ENCODE assay signal across 29 cellular contexts in the genomic region with DNA sequence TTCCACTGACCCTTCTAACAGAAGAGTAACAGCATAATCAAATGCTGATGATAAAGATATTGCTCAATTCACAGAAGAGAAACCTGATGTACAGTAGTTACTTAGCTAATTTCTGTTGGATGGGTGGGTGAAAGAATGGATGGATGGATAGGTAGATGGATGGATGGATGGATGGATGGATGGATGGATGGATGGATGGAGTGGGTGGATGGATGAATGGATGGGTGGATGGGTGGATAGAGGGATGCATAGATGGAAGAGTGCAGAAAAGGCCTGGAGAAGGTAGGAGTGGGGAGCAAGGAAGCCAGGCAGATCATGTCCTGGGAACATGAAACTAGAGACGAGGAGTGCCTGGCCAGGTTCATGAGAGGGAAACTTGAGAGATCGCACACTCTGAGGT.
"Had no signal": no experiment of that assay in that cellular context is flagged by ENCODE, and none has a peak within 500 bp of the region (broad histone marks: within the 10 kb centered on the region; RNA-seq: fewer than 3 reads in every experiment).

No MANE protein-coding gene starts in this region.

- DNase-seq: naive thymus-derived CD8-positive, alpha-beta T cell; nephron progenitor cell; occipital lobe; ovary; posterior cingulate gyrus; psoas muscle; right cardiac atrium; right lobe of liver; sigmoid colon; small intestine; stimulated activated CD4-positive, alpha-beta T cell treated with anti-CD3 and anti-CD28 coated beads, Interleukin-15, amount 100 ng/mL, for 24 hours; stimulated activated CD4-positive, alpha-beta T cell treated with anti-CD3 and anti-CD28 coated beads, Interleukin-2, amount 100 ng/mL, for 24 hours; stimulated activated CD4-positive, alpha-beta T cell treated with anti-CD3 and anti-CD28 coated beads, Interleukin-2, amount 100 ng/mL, for 48 hours; stimulated activated CD4-positive, alpha-beta T cell treated with anti-CD3 and anti-CD28 coated beads, Interleukin-4, amount 100 ng/mL, for 24 hours; stimulated activated naive B cell treated with anti-CD40 and anti-IgM and Interleukin-4, amounts not matched to agents 10 μg/mL and 1 μg/mL and 100 μg/mL, for 72 hours; stimulated activated naive CD4-positive, alpha-beta T cell treated with Interleukin-2 at 50 U/mL for 16 hours; stomach; testis; tibial artery; transverse colon; upper lobe of right lung; uterus had no signal

- H3K4me3 ChIP-seq: ovary, psoas muscle, right lobe of liver, sigmoid colon, stomach, testis, tibial artery, transverse colon, upper lobe of right lung, uterus had no signal

- H3K27me3 Mint-ChIP-seq: naive thymus-derived CD8-positive, alpha-beta T cell; stimulated activated naive B cell treated with anti-CD40 and anti-IgM and Interleukin-4, amounts not matched to agents 10 μg/mL and 1 μg/mL and 100 μg/mL, for 72 hours; stimulated activated naive CD8-positive, alpha-beta T cell treated with anti-CD3 and anti-CD28 coated beads, Interleukin-15, Interleukin-2, amounts not matched to agents 100 ng/mL and 50 ng/mL, for 24 hours had no signal

- FAIRE-seq: small intestine had no signal

- H3K9me3 ChIP-seq: ovary, psoas muscle, right lobe of liver, testis, transverse colon, upper lobe of right lung, uterus had no signal

- H3K4me1 Mint-ChIP-seq: nephron progenitor cell; neural crest cell; stimulated activated effector memory CD8-positive, alpha-beta T cell treated with anti-CD3 and anti-CD28 coated beads, Interleukin-12 subunit alpha, Interleukin-12 subunit beta, amount 100 ng/mL, for 72 hours; stimulated activated naive B cell treated with anti-CD40 and anti-IgM and Interleukin-4, amounts not matched to agents 10 μg/mL and 1 μg/mL and 100 μg/mL, for 72 hours had no signal

- H3K36me3 ChIP-seq: ovary, right lobe of liver, sigmoid colon, stomach, tibial artery, transverse colon, upper lobe of right lung, uterus had no signal

- ATAC-seq: naive thymus-derived CD8-positive, alpha-beta T cell; natural killer cell treated with Interleukin-12 subunit alpha and Interleukin-12 subunit beta and Interleukin-15 and Interleukin-18, amount 100 ng/mL, for 72 hours; psoas muscle; right cardiac atrium; right lobe of liver; stimulated activated effector memory CD8-positive, alpha-beta T cell treated with anti-CD3 and anti-CD28 coated beads, Interleukin-12 subunit alpha, Interleukin-12 subunit beta, amount 100 ng/mL, for 72 hours; stimulated activated naive B cell treated with anti-CD40 and anti-IgM and Interleukin-4, amounts not matched to agents 10 μg/mL and 1 μg/mL and 100 μg/mL, for 72 hours; upper lobe of right lung had no signal

- H3K9ac ChIP-seq: parathyroid adenoma had no signal

- H3K27ac ChIP-seq: ovary, parathyroid adenoma, psoas muscle, right lobe of liver, sigmoid colon, stomach, testis, tibial artery, transverse colon, upper lobe of right lung, uterus had no signal

- H3K4me3 Mint-ChIP-seq: naive thymus-derived CD8-positive, alpha-beta T cell; natural killer cell treated with Interleukin-12 subunit alpha and Interleukin-12 subunit beta and Interleukin-15 and Interleukin-18, amount 100 ng/mL, for 72 hours; nephron progenitor cell; neural crest cell; stimulated activated effector memory CD8-positive, alpha-beta T cell treated with anti-CD3 and anti-CD28 coated beads, Interleukin-12 subunit alpha, Interleukin-12 subunit beta, amount 100 ng/mL, for 72 hours; stimulated activated naive B cell treated with anti-CD40 and anti-IgM and Interleukin-4, amounts not matched to agents 10 μg/mL and 1 μg/mL and 100 μg/mL, for 72 hours; stimulated activated naive CD8-positive, alpha-beta T cell treated with anti-CD3 and anti-CD28 coated beads, Interleukin-15, Interleukin-2, amounts not matched to agents 100 ng/mL and 50 ng/mL, for 24 hours; type B pancreatic cell had no signal

- H3K79me2 ChIP-seq: parathyroid adenoma had no signal

- H3K27ac Mint-ChIP-seq: natural killer cell treated with Interleukin-12 subunit alpha and Interleukin-12 subunit beta and Interleukin-15 and Interleukin-18, amount 100 ng/mL, for 72 hours; nephron progenitor cell; progenitor cell of endocrine pancreas; stimulated activated effector memory CD8-positive, alpha-beta T cell treated with anti-CD3 and anti-CD28 coated beads, Interleukin-12 subunit alpha, Interleukin-12 subunit beta, amount 100 ng/mL, for 72 hours; stimulated activated naive B cell treated with anti-CD40 and anti-IgM and Interleukin-4, amounts not matched to agents 10 μg/mL and 1 μg/mL and 100 μg/mL, for 72 hours; stimulated activated naive CD8-positive, alpha-beta T cell treated with anti-CD3 and anti-CD28 coated beads, Interleukin-15, Interleukin-2, amounts not matched to agents 100 ng/mL and 50 ng/mL, for 24 hours; type B pancreatic cell had no signal

- H3K4me1 ChIP-seq: parathyroid adenoma, psoas muscle, right lobe of liver, sigmoid colon, stomach, testis, tibial artery, transverse colon, upper lobe of right lung, uterus had no signal

- H3K36me3 Mint-ChIP-seq: stimulated activated effector memory CD8-positive, alpha-beta T cell treated with anti-CD3 and anti-CD28 coated beads, Interleukin-12 subunit alpha, Interleukin-12 subunit beta, amount 100 ng/mL, for 72 hours; stimulated activated naive B cell treated with anti-CD40 and anti-IgM and Interleukin-4, amounts not matched to agents 10 μg/mL and 1 μg/mL and 100 μg/mL, for 72 hours; type B pancreatic cell had no signal

- H3K27me3 ChIP-seq: ovary, right lobe of liver, testis, transverse colon, upper lobe of right lung, uterus had no signal

- H2AFZ ChIP-seq: parathyroid adenoma had no signal
